17 cellular contexts compared by ENCODE assay signal in genomic region chr9:133331641-133332380, GRCh38.
"Had no signal": no experiment of that assay in that cellular context is flagged by ENCODE, and none has a peak within 500 bp of the region (broad histone marks: within the 10 kb centered on the region; RNA-seq: fewer than 3 reads in every experiment).

No MANE protein-coding gene starts in this region.

- ATAC-seq: gastroesophageal sphincter, psoas muscle, right lobe of liver had no signal

- H3K9me3 ChIP-seq: colonic mucosa, gastroesophageal sphincter, psoas muscle, right lobe of liver, transverse colon had no signal

- H2AFZ ChIP-seq: hepatocyte had no signal

- H3K27me3 Mint-ChIP-seq: activated CD4-positive, alpha-beta T cell treated with anti-CD3 and anti-CD28 coated beads, Interleukin-2, amount 10 ng/mL, durations not matched to agents 24 days and 14 days; activated naive CD4-positive, alpha-beta T cell treated with anti-CD3 and anti-CD28 coated beads, Interleukin-2, amount 50 U/mL, for 24 hours; naive B cell had no signal

- H3K4me2 ChIP-seq: hepatocyte had no signal

- H3K27ac Mint-ChIP-seq: activated CD4-positive, alpha-beta T cell treated with anti-CD3 and anti-CD28 coated beads, Interleukin-2, amount 10 ng/mL, durations not matched to agents 24 days and 14 days; activated naive CD4-positive, alpha-beta T cell treated with anti-CD3 and anti-CD28 coated beads, Interleukin-2, amount 50 U/mL, for 24 hours; activated T-helper 2 cell treated with anti-CD3 and anti-CD28 coated beads, Interferon-gamma antibody, Interleukin-2, Interleukin-4, amounts not matched to agents 10 μg/mL and 5 μg/mL and 100 μg/mL, durations not matched to agents 14 hours and 24 hours and 36 hours had no signal

- DNase-seq: activated CD4-positive, alpha-beta T cell treated with anti-CD3 and anti-CD28 coated beads, Interleukin-2, amount 10 ng/mL, durations not matched to agents 24 days and 14 days; anterior cingulate cortex; colonic mucosa; effector CD4-positive, alpha-beta T cell; midbrain; naive B cell; stimulated activated CD4-positive, alpha-beta T cell treated with anti-CD3 and anti-CD28 coated beads, Interleukin-12 subunit alpha, Interleukin-12 subunit beta, amount 100 ng/mL, for 4 hours; stimulated activated naive CD4-positive, alpha-beta T cell; substantia nigra; transverse colon; WERI-Rb-1 had no signal

- H3K27me3 ChIP-seq: colonic mucosa, gastroesophageal sphincter, hepatocyte, right lobe of liver, transverse colon had no signal

- H3K4me3 ChIP-seq: colonic mucosa, gastroesophageal sphincter, hepatocyte, psoas muscle, right lobe of liver, transverse colon had no signal

- H3K27ac ChIP-seq: colonic mucosa, gastroesophageal sphincter, hepatocyte, psoas muscle, right lobe of liver, transverse colon, WERI-Rb-1 had no signal

- H3K4me3 Mint-ChIP-seq: activated CD4-positive, alpha-beta T cell treated with anti-CD3 and anti-CD28 coated beads, Interleukin-2, amount 10 ng/mL, durations not matched to agents 24 days and 14 days; activated naive CD4-positive, alpha-beta T cell treated with anti-CD3 and anti-CD28 coated beads, Interleukin-2, amount 50 U/mL, for 24 hours had no signal

- H3K9me3 Mint-ChIP-seq: activated CD4-positive, alpha-beta T cell treated with anti-CD3 and anti-CD28 coated beads, Interleukin-2, amount 10 ng/mL, durations not matched to agents 24 days and 14 days; activated naive CD4-positive, alpha-beta T cell treated with anti-CD3 and anti-CD28 coated beads, Interleukin-2, amount 50 U/mL, for 24 hours; activated T-helper 2 cell treated with anti-CD3 and anti-CD28 coated beads, Interferon-gamma antibody, Interleukin-2, Interleukin-4, amounts not matched to agents 10 μg/mL and 5 μg/mL and 100 μg/mL, durations not matched to agents 14 hours and 24 hours and 36 hours; naive B cell had no signal
